Comparison of ENCODE assay signal across 1 cellular context in genomic region chr15:39317225-39317624, GRCh38.
TF ChIP-seq lines count a peak whose summit lies in the region.

No MANE protein-coding gene starts in this region.

TF ChIP-seq in SK-N-SH treated with all-trans-retinoic acid at 6 μM for 48 hours, 23 proteins besides CTCF, POLR2A, EP300 and RAD21 (continued from another document):
- no peak for TF ChIP-seq TOX (CRISPR knock-in tag; IDR thresholded peaks at IDR 0.05; ENCODE audit: borderline replicate concordance)
- no peak for TF ChIP-seq PPARA (CRISPR knock-in tag; IDR thresholded peaks at IDR 0.05; ENCODE audit: borderline replicate concordance)
- TF ChIP-seq ZNF8 (CRISPR knock-in tag; IDR thresholded peaks at IDR 0.05): no peak
- TF ChIP-seq POU6F1 (CRISPR knock-in tag; IDR thresholded peaks at IDR 0.05; ENCODE audit: borderline replicate concordance, low read depth): no peak
- TF ChIP-seq ZFP30 (CRISPR knock-in tag; IDR thresholded peaks at IDR 0.05): no peak
- TF ChIP-seq CREB5 (CRISPR knock-in tag; IDR thresholded peaks at IDR 0.05; ENCODE audit: low read depth): no peak
- TF ChIP-seq PATZ1 (CRISPR knock-in tag; IDR thresholded peaks at IDR 0.05; ENCODE audit: borderline replicate concordance): no peak
- no peak for TF ChIP-seq ZNF70 (CRISPR knock-in tag; IDR thresholded peaks at IDR 0.05)
- no peak for TF ChIP-seq ZFP3 (CRISPR knock-in tag; IDR thresholded peaks at IDR 0.05)
- TF ChIP-seq ZC3H10 (CRISPR knock-in tag; IDR thresholded peaks at IDR 0.05): no peak
- TF ChIP-seq CSDC2 (CRISPR knock-in tag; IDR thresholded peaks at IDR 0.05): no peak
- no peak for TF ChIP-seq RARB (CRISPR knock-in tag; IDR thresholded peaks at IDR 0.05)
- no peak for TF ChIP-seq ARNTL (CRISPR knock-in tag; IDR thresholded peaks at IDR 0.05; ENCODE audit: borderline replicate concordance, low read depth)
- no peak for TF ChIP-seq ZNF565 (CRISPR knock-in tag; conservative IDR thresholded peaks at IDR 0.05; ENCODE audit: low read depth)
TF ChIP-seq in SK-N-SH treated with all-trans-retinoic acid at 6 μM for 48 hours: peak in this region for 0.
